ENCODE assay signal across 1 cellular context in the genomic region with DNA sequence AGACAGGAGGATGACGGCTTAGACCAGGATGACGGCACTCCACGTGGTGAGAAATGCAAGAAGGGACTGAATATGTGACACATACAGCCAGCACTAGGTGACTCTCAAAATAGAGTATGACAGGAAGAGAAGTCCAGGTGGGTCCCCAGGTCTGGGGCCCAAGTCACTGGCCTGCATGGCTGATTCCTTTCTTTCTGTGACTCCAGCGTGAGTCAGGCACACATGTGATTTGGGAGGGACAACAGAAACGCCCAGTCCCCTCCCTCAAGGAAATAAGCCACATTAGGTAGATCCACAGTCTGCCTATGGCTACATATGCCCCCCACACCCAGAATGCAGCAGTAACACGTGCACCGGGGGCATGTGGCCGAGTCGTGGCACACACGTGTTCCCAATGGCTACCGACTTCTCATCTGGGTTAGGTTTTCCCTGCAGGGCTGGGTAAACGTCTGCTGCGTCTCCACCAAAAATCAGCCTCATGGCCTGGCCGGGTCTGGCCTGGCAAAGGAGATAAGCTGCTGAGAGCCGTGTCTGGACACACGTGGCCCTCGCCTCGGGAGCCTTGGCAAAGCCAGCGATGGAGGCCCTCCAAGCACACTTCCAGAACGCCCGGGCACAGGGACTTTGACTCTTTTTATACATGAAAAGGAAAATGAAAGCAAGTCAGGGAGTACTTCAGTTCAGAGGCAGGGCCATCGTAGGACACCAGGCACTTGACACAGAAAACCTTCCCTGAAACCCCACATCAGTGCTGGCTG.
TF ChIP-seq lines count a peak whose summit lies in the region.

No MANE protein-coding gene starts in this region.

TF ChIP-seq in GM12878, 131 proteins besides CTCF, POLR2A, EP300 and RAD21 (continued from another document):
- TF ChIP-seq, protein P1, sequence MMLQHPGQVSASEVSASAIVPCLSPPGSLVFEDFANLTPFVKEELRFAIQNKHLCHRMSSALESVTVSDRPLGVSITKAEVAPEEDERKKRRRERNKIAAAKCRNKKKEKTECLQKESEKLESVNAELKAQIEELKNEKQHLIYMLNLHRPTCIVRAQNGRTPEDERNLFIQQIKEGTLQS (IDR thresholded peaks at IDR 0.05; ENCODE audit: borderline replicate concordance, extremely low read depth, low read depth, low read length), result no peak
- TF ChIP-seq CUX1 (IDR thresholded peaks at IDR 0.05; ENCODE audit: insufficient replicate concordance, low read depth, low read length), result no peak
- peak in 1 of 2 experiments; percentile 44; a peak in 1 of 4 replicates for TF ChIP-seq BHLHE40 (IDR thresholded peaks at IDR 0.05; ENCODE audit: borderline replicate concordance in 1 of 2, low read depth in 2 of 2, low read length in 1 of 2)
- TF ChIP-seq NFIC (IDR thresholded peaks at IDR 0.05; ENCODE audit: low read depth, low read length), result 0 out of 2 replicates have a peak, but pooled peaks have one; percentile 3
- TF ChIP-seq RUNX3 (IDR thresholded peaks at IDR 0.05; ENCODE audit: low read length), result 0 out of 2 replicates have a peak, but pooled peaks have one; percentile 5
TF ChIP-seq in GM12878: peak in this region for 3.
